Comparison of ENCODE assay signal across 16 cellular contexts in genomic region chr7:151168787-151169162, GRCh38. TPM values are rescaled to one million over a fixed set of nuclear protein-coding genes. Genes with fewer than 3 reads are reported as not detected.
DNase-seq lines count a peak whose midpoint lies in the region; ATAC-seq and TF ChIP-seq lines count a peak whose summit lies in the region.
"Had no signal": no experiment of that assay in that cellular context is flagged by ENCODE, and none has a peak within 500 bp of the region (broad histone marks: within the 10 kb centered on the region; RNA-seq: fewer than 3 reads in every experiment).

No MANE protein-coding gene starts in this region.

- intact Hi-C loops in activated naive CD4-positive, alpha-beta T cell treated with anti-CD3 and anti-CD28 coated beads for 36 hours (cut with micrococcal nuclease): loop anchor here (1.0 kb wide), 2 partner anchors 76 to 135 kb away; no protein-coding TSS in a partner anchor
- intact Hi-C loops in activated T-helper 2 cell treated with anti-CD3 and anti-CD28 coated beads, Interferon-gamma antibody, Interleukin-2, Interleukin-4, amounts not matched to agents 10 μg/mL and 5 μg/mL and 100 μg/mL, durations not matched to agents 14 hours and 24 hours and 36 hours (cut with micrococcal nuclease): loop anchor here (5.0 kb wide), 1 partner anchor 79 kb away; the partner anchor contains the start of gene SMARCD3
- intact Hi-C loops in upper lobe of right lung (cut with DNase I) (no loop called here), esophagus squamous epithelium (cut with DNase I) (no loop called here)

- H3K9me3 ChIP-seq in upper lobe of right lung (no peaks in the 10 kb centered on the region), esophagus squamous epithelium (no peaks in the 10 kb centered on the region)
- H3K9me3 ChIP-seq: HAP-1 had no signal

- peaks cover 12% of the 10 kb centered on the region for H3K4me1 Mint-ChIP-seq in activated naive CD4-positive, alpha-beta T cell treated with anti-CD3 and anti-CD28 coated beads, Interleukin-2, amount 10 ng/mL, durations not matched to agents 7 days and 5 days
- H3K4me1 Mint-ChIP-seq in activated naive CD4-positive, alpha-beta T cell treated with anti-CD3 and anti-CD28 coated beads for 36 hours (ENCODE audit: low read depth): peaks cover 12% of the 10 kb centered on the region
- peaks cover 9% of the 10 kb centered on the region for H3K4me1 Mint-ChIP-seq in activated T-helper 2 cell treated with anti-CD3 and anti-CD28 coated beads, Interferon-gamma antibody, Interleukin-2, Interleukin-4, amounts not matched to agents 10 μg/mL and 5 μg/mL and 100 μg/mL, durations not matched to agents 14 hours and 24 hours and 36 hours (ENCODE audit: low read depth)
- H3K4me1 Mint-ChIP-seq in mesothelial cell of epicardium: peaks cover 2% of the 10 kb centered on the region

- H3K36me3 ChIP-seq in upper lobe of right lung (no peaks in the 10 kb centered on the region), esophagus squamous epithelium (no peaks in the 10 kb centered on the region)
- H3K36me3 ChIP-seq: HAP-1 had no signal

- no peak for TF ChIP-seq POLR2A in esophagus squamous epithelium (IDR thresholded peaks at IDR 0.05)

- CTCF ChIA-PET in activated naive CD4-positive, alpha-beta T cell treated with anti-CD3 and anti-CD28 coated beads, Interleukin-2, amount 10 ng/mL, durations not matched to agents 7 days and 5 days (lab: Charles Lee): interaction anchor here (0.6 to 3.5 kb wide), 10 partner anchors 10 to 78 kb away, joined by 3 to 19 read pairs (median 6); partner anchors contain the start of gene ABCF2
- CTCF ChIA-PET in activated naive CD4-positive, alpha-beta T cell treated with anti-CD3 and anti-CD28 coated beads for 36 hours (lab: Charles Lee): interaction anchor here (0.9 to 2.6 kb wide), 7 partner anchors 9 to 390 kb away, joined by 3 to 12 read pairs (median 5); no protein-coding TSS in a partner anchor

- H3K27me3 Mint-ChIP-seq in activated naive CD4-positive, alpha-beta T cell treated with anti-CD3 and anti-CD28 coated beads, Interleukin-2, amount 10 ng/mL, durations not matched to agents 7 days and 5 days: peaks cover 60% of the 10 kb centered on the region
- peaks cover 56% of the 10 kb centered on the region for H3K27me3 Mint-ChIP-seq in activated naive CD4-positive, alpha-beta T cell treated with anti-CD3 and anti-CD28 coated beads for 36 hours (ENCODE audit: low read depth)
- H3K27me3 Mint-ChIP-seq in activated T-helper 2 cell treated with anti-CD3 and anti-CD28 coated beads, Interferon-gamma antibody, Interleukin-2, Interleukin-4, amounts not matched to agents 10 μg/mL and 5 μg/mL and 100 μg/mL, durations not matched to agents 14 hours and 24 hours and 36 hours (ENCODE audit: low read depth): peaks cover 39% of the 10 kb centered on the region
- peaks cover 58% of the 10 kb centered on the region for H3K27me3 Mint-ChIP-seq in mesothelial cell of epicardium (ENCODE audit: low read depth)

- H3K27ac ChIP-seq in upper lobe of right lung (no peak overlapping the region), esophagus squamous epithelium (no peak overlapping the region)

- no peak for DNase-seq in activated naive CD4-positive, alpha-beta T cell treated with anti-CD3 and anti-CD28 coated beads, Interleukin-2, amount 10 ng/mL, durations not matched to agents 7 days and 5 days
- no peak for DNase-seq in activated naive CD4-positive, alpha-beta T cell treated with anti-CD3 and anti-CD28 coated beads for 36 hours
- no peak for DNase-seq in activated T-helper 2 cell treated with anti-CD3 and anti-CD28 coated beads, Interferon-gamma antibody, Interleukin-2, Interleukin-4, amounts not matched to agents 10 μg/mL and 5 μg/mL and 100 μg/mL, durations not matched to agents 14 hours and 24 hours and 36 hours (ENCODE audit: low spot score)
- DNase-seq in mesothelial cell of epicardium (ENCODE audit: low spot score in 2 of 2, unreplicated experiment in 2 of 2) (no peak), upper lobe of right lung (peak; percentile 21), NCI-H226 (no peak), esophagus squamous epithelium (lab: John Stamatoyannopoulos, UW) (no peak)
- DNase-seq: cortex of kidney, NCI-H1092, NCI-H2107 had no signal

- 33 to 55% methylated on average over 4 to 5 of the region's 10 CpGs for WGBS in esophagus squamous epithelium, 2 donors

- peak overlapping the region; percentile 46 for H3K4me3 Mint-ChIP-seq in activated naive CD4-positive, alpha-beta T cell treated with anti-CD3 and anti-CD28 coated beads, Interleukin-2, amount 10 ng/mL, durations not matched to agents 7 days and 5 days
- H3K4me3 Mint-ChIP-seq in activated naive CD4-positive, alpha-beta T cell treated with anti-CD3 and anti-CD28 coated beads for 36 hours: no peak overlapping the region
- H3K4me3 Mint-ChIP-seq in activated T-helper 2 cell treated with anti-CD3 and anti-CD28 coated beads, Interferon-gamma antibody, Interleukin-2, Interleukin-4, amounts not matched to agents 10 μg/mL and 5 μg/mL and 100 μg/mL, durations not matched to agents 14 hours and 24 hours and 36 hours (ENCODE audit: low read depth): peak overlapping the region; percentile 62
- H3K4me3 Mint-ChIP-seq in mesothelial cell of epicardium: peak overlapping the region; percentile 62

- no peak overlapping the region for H3K27ac Mint-ChIP-seq in activated naive CD4-positive, alpha-beta T cell treated with anti-CD3 and anti-CD28 coated beads, Interleukin-2, amount 10 ng/mL, durations not matched to agents 7 days and 5 days
- H3K27ac Mint-ChIP-seq in activated naive CD4-positive, alpha-beta T cell treated with anti-CD3 and anti-CD28 coated beads for 36 hours: no peak overlapping the region
- no peak overlapping the region for H3K27ac Mint-ChIP-seq in activated T-helper 2 cell treated with anti-CD3 and anti-CD28 coated beads, Interferon-gamma antibody, Interleukin-2, Interleukin-4, amounts not matched to agents 10 μg/mL and 5 μg/mL and 100 μg/mL, durations not matched to agents 14 hours and 24 hours and 36 hours
- H3K27ac Mint-ChIP-seq in mesothelial cell of epicardium: no peak overlapping the region

- H3K36me3 Mint-ChIP-seq in activated naive CD4-positive, alpha-beta T cell treated with anti-CD3 and anti-CD28 coated beads, Interleukin-2, amount 10 ng/mL, durations not matched to agents 7 days and 5 days: no peaks in the 10 kb centered on the region
- H3K36me3 Mint-ChIP-seq in activated naive CD4-positive, alpha-beta T cell treated with anti-CD3 and anti-CD28 coated beads for 36 hours (ENCODE audit: low read depth): no peaks in the 10 kb centered on the region
- H3K36me3 Mint-ChIP-seq in activated T-helper 2 cell treated with anti-CD3 and anti-CD28 coated beads, Interferon-gamma antibody, Interleukin-2, Interleukin-4, amounts not matched to agents 10 μg/mL and 5 μg/mL and 100 μg/mL, durations not matched to agents 14 hours and 24 hours and 36 hours (ENCODE audit: low read depth): no peaks in the 10 kb centered on the region
- no peaks in the 10 kb centered on the region for H3K36me3 Mint-ChIP-seq in mesothelial cell of epicardium

- ATAC-seq in upper lobe of right lung: no peak
- no peak for ATAC-seq in HG03045 (IDR thresholded peaks at IDR 0.05; ENCODE audit: unreplicated experiment)

- H3K4me3 ChIP-seq in upper lobe of right lung (no peak overlapping the region), esophagus squamous epithelium (no peak overlapping the region)

- H3K4me1 ChIP-seq in upper lobe of right lung (peaks cover 8% of the 10 kb centered on the region), esophagus squamous epithelium (peaks cover 11 to 21% (median 18%) of the 10 kb centered on the region in 3 donors)
- H3K4me1 ChIP-seq: HAP-1 had no signal

- TF ChIP-seq CTCF in mesothelial cell of epicardium (IDR thresholded peaks at IDR 0.05; ENCODE audit: unreplicated experiment) (no peak), upper lobe of right lung (IDR thresholded peaks at IDR 0.05) (no peak), esophagus squamous epithelium (IDR thresholded peaks at IDR 0.05) (no peak)

- H3K27me3 ChIP-seq in upper lobe of right lung (peaks cover 59% of the 10 kb centered on the region), esophagus squamous epithelium (peaks cover 6 to 94% (median 14%) of the 10 kb centered on the region in 4 donors)

- H3K9me3 Mint-ChIP-seq in activated naive CD4-positive, alpha-beta T cell treated with anti-CD3 and anti-CD28 coated beads, Interleukin-2, amount 10 ng/mL, durations not matched to agents 7 days and 5 days: no peaks in the 10 kb centered on the region
- H3K9me3 Mint-ChIP-seq in activated naive CD4-positive, alpha-beta T cell treated with anti-CD3 and anti-CD28 coated beads for 36 hours: no peaks in the 10 kb centered on the region
- no peaks in the 10 kb centered on the region for H3K9me3 Mint-ChIP-seq in activated T-helper 2 cell treated with anti-CD3 and anti-CD28 coated beads, Interferon-gamma antibody, Interleukin-2, Interleukin-4, amounts not matched to agents 10 μg/mL and 5 μg/mL and 100 μg/mL, durations not matched to agents 14 hours and 24 hours and 36 hours
- H3K9me3 Mint-ChIP-seq in mesothelial cell of epicardium: no peaks in the 10 kb centered on the region

RNA-seq across cellular contexts. Expression of gene GBX1, which starts 1.3 kb away (rescaled TPM):
- not detected for total RNA-seq in activated naive CD4-positive, alpha-beta T cell treated with anti-CD3 and anti-CD28 coated beads for 36 hours
- not detected in 2 replicates for total RNA-seq in activated T-helper 2 cell treated with anti-CD3 and anti-CD28 coated beads, Interferon-gamma antibody, Interleukin-2, Interleukin-4, amounts not matched to agents 10 μg/mL and 5 μg/mL and 100 μg/mL, durations not matched to agents 14 hours and 24 hours and 36 hours
- 0.20 TPM in 1 of 3 replicates, not detected in the others for total RNA-seq in mesothelial cell of epicardium
- not detected for total RNA-seq in upper lobe of right lung
- not detected for total RNA-seq in esophagus squamous epithelium
- total RNA-seq: aorta, esophagus mucosa, kidney epithelial cell, osteocyte had no signal

RNA-seq across cellular contexts. Expression of gene ASB10, which starts 18.3 kb away (rescaled TPM):
- total RNA-seq in activated naive CD4-positive, alpha-beta T cell treated with anti-CD3 and anti-CD28 coated beads for 36 hours: not detected
- total RNA-seq in activated T-helper 2 cell treated with anti-CD3 and anti-CD28 coated beads, Interferon-gamma antibody, Interleukin-2, Interleukin-4, amounts not matched to agents 10 μg/mL and 5 μg/mL and 100 μg/mL, durations not matched to agents 14 hours and 24 hours and 36 hours: not detected in 2 replicates
- total RNA-seq in mesothelial cell of epicardium (not detected in 3 replicates), upper lobe of right lung (not detected), esophagus squamous epithelium (not detected)
- total RNA-seq: aorta, esophagus mucosa, kidney epithelial cell, osteocyte had no signal

RNA-seq across cellular contexts. Expression of gene H2BK1, which starts 41.5 kb away (rescaled TPM):
- total RNA-seq in activated naive CD4-positive, alpha-beta T cell treated with anti-CD3 and anti-CD28 coated beads for 36 hours: not detected
- total RNA-seq in activated T-helper 2 cell treated with anti-CD3 and anti-CD28 coated beads, Interferon-gamma antibody, Interleukin-2, Interleukin-4, amounts not matched to agents 10 μg/mL and 5 μg/mL and 100 μg/mL, durations not matched to agents 14 hours and 24 hours and 36 hours: not detected in 2 replicates
- total RNA-seq in mesothelial cell of epicardium: not detected in 3 replicates
- not detected for total RNA-seq in upper lobe of right lung
- total RNA-seq in esophagus squamous epithelium: not detected
- total RNA-seq: esophagus mucosa, kidney epithelial cell, osteocyte had no signal

RNA-seq across cellular contexts. Expression of gene ABCF2, which starts 58.2 kb away (rescaled TPM):
- total RNA-seq in activated naive CD4-positive, alpha-beta T cell treated with anti-CD3 and anti-CD28 coated beads for 36 hours: 10 to 100 TPM; 33.9 to 35.5 TPM
- 63.4 and 69.2 TPM in 2 replicates for total RNA-seq in activated T-helper 2 cell treated with anti-CD3 and anti-CD28 coated beads, Interferon-gamma antibody, Interleukin-2, Interleukin-4, amounts not matched to agents 10 μg/mL and 5 μg/mL and 100 μg/mL, durations not matched to agents 14 hours and 24 hours and 36 hours
- total RNA-seq in mesothelial cell of epicardium: 44.9 to 46.2 TPM (median 45.6 TPM) in 3 replicates
- 26.3 TPM for total RNA-seq in upper lobe of right lung
- total RNA-seq in esophagus squamous epithelium: 10 to 100 TPM; 27.0 to 44.7 (median 40.5) TPM

Comparison
In these comparisons a context has a peak if more than half of its experiments do, and no peak if none do; other contexts are left out.
1. intact Hi-C loops: an anchor here in activated naive CD4-positive, alpha-beta T cell treated with anti-CD3 and anti-CD28 coated beads for 36 hours (1.0 kb wide) and activated T-helper 2 cell treated with anti-CD3 and anti-CD28 coated beads, Interferon-gamma antibody, Interleukin-2, Interleukin-4, amounts not matched to agents 10 μg/mL and 5 μg/mL and 100 μg/mL, durations not matched to agents 14 hours and 24 hours and 36 hours (5.0 kb wide); none called in upper lobe of right lung and esophagus squamous epithelium.